In the genomic region with DNA sequence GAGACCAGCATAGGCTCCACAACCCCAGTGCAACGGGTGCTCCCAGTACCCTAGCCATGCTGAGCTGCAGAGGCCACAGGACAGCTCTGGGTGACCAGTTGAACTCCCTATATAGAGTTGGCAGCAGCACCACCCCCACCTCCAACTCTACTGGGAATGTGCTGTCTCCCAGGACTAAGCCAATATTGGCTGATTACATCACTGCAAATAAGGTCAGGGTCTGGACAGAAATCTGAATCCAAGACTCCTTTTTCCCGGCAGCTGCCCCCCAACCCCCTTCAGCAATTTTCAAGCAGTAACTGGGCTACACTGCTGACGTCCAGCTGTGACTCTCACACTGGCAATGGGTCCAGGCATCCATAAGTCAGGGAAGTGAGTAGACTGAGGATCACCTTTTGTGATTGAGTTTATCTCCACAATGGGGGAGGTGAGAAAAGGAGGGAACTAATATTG, we compare ENCODE assay signal across 1 cellular context.
TF ChIP-seq lines count a peak whose summit lies in the region.

A gene with protein sequence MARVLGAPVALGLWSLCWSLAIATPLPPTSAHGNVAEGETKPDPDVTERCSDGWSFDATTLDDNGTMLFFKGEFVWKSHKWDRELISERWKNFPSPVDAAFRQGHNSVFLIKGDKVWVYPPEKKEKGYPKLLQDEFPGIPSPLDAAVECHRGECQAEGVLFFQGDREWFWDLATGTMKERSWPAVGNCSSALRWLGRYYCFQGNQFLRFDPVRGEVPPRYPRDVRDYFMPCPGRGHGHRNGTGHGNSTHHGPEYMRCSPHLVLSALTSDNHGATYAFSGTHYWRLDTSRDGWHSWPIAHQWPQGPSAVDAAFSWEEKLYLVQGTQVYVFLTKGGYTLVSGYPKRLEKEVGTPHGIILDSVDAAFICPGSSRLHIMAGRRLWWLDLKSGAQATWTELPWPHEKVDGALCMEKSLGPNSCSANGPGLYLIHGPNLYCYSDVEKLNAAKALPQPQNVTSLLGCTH (minus strand): TSS at position 82 of the 453 bp plus-strand sequence. CDS start 24 bp downstream, at position 58.

TF ChIP-seq in liver, 16 proteins besides CTCF, POLR2A, EP300 and RAD21 (continued from another document):
- TF ChIP-seq, protein P1, sequence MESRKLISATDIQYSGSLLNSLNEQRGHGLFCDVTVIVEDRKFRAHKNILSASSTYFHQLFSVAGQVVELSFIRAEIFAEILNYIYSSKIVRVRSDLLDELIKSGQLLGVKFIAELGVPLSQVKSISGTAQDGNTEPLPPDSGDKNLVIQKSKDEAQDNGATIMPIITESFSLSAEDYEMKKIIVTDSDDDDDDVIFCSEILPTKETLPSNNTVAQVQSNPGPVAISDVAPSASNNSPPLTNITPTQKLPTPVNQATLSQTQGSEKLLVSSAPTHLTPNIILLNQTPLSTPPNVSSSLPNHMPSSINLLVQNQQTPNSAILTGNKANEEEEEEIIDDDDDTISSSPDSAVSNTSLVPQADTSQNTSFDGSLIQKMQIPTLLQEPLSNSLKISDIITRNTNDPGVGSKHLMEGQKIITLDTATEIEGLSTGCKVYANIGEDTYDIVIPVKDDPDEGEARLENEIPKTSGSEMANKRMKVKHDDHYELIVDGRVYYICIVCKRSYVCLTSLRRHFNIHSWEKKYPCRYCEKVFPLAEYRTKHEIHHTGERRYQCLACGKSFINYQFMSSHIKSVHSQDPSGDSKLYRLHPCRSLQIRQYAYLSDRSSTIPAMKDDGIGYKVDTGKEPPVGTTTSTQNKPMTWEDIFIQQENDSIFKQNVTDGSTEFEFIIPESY (IDR thresholded peaks at IDR 0.05), result peak; percentile 76
- TF ChIP-seq HNF4G (IDR thresholded peaks at IDR 0.05), result peak; percentile 59
- peak in 1 of 2 donors; percentile 70 for TF ChIP-seq GABPA (IDR thresholded peaks at IDR 0.05 in 1 of 2, conservative IDR thresholded peaks at IDR 0.05 in 1 of 2)
- TF ChIP-seq NR2F2 (IDR thresholded peaks at IDR 0.05), result peak; percentile 49
- TF ChIP-seq RXRA (IDR thresholded peaks at IDR 0.05), result peak; percentile 92 to 96
- TF ChIP-seq YY1 (IDR thresholded peaks at IDR 0.05), result peak; percentile 73
- peak; percentile 44 to 93 for TF ChIP-seq EGR1 (IDR thresholded peaks at IDR 0.05; ENCODE audit: low read depth in 2 of 2)
- TF ChIP-seq FOXA2 (IDR thresholded peaks at IDR 0.05), result peak; percentile 87
- TF ChIP-seq TAF1 (conservative IDR thresholded peaks at IDR 0.05), result peak; percentile 98
- peak; percentile 88 to 90 for TF ChIP-seq HNF4A (conservative IDR thresholded peaks at IDR 0.05)
- TF ChIP-seq, protein P2, sequence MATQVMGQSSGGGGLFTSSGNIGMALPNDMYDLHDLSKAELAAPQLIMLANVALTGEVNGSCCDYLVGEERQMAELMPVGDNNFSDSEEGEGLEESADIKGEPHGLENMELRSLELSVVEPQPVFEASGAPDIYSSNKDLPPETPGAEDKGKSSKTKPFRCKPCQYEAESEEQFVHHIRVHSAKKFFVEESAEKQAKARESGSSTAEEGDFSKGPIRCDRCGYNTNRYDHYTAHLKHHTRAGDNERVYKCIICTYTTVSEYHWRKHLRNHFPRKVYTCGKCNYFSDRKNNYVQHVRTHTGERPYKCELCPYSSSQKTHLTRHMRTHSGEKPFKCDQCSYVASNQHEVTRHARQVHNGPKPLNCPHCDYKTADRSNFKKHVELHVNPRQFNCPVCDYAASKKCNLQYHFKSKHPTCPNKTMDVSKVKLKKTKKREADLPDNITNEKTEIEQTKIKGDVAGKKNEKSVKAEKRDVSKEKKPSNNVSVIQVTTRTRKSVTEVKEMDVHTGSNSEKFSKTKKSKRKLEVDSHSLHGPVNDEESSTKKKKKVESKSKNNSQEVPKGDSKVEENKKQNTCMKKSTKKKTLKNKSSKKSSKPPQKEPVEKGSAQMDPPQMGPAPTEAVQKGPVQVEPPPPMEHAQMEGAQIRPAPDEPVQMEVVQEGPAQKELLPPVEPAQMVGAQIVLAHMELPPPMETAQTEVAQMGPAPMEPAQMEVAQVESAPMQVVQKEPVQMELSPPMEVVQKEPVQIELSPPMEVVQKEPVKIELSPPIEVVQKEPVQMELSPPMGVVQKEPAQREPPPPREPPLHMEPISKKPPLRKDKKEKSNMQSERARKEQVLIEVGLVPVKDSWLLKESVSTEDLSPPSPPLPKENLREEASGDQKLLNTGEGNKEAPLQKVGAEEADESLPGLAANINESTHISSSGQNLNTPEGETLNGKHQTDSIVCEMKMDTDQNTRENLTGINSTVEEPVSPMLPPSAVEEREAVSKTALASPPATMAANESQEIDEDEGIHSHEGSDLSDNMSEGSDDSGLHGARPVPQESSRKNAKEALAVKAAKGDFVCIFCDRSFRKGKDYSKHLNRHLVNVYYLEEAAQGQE (IDR thresholded peaks at IDR 0.05), result peak; percentile 92
TF ChIP-seq in liver: peak in this region for 16.
